In the genomic region with DNA sequence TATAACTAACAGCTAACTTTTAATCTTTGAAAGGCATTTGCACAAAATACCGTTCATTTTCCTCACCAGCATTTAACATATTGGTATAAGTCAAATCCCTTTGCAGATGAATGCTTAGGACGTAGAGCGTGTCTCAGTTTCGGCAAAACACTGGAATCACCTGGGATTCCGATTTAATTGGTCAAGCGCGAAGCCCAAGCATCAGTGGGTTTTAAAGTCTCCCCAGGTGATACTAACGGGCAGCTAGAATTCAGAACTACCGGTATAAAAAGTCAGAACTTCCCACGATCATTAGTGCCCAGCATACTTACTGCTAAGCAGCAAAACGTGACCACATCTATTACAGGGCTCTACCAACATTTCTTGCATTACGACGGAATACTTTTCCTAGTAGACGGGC, we compare ENCODE assay signal across 25 cellular contexts. TPM values are rescaled to one million over a fixed set of nuclear protein-coding genes. Genes with fewer than 3 reads are reported as not detected.
"Had no signal": no experiment of that assay in that cellular context is flagged by ENCODE, and none has a peak within 500 bp of the region (broad histone marks: within the 10 kb centered on the region; RNA-seq: fewer than 3 reads in every experiment).

No MANE protein-coding gene starts in this region.

- H3K27ac Mint-ChIP-seq: activated CD4-positive, alpha-beta T cell treated with anti-CD3 and anti-CD28 coated beads, Interleukin-2, amount 10 ng/mL, durations not matched to agents 24 days and 14 days; activated naive CD8-positive, alpha-beta T cell treated with anti-CD3 and anti-CD28 coated beads for 36 hours; progenitor cell of endocrine pancreas; stimulated activated naive B cell treated with anti-CD40 and anti-IgM and Interleukin-4, amounts not matched to agents 10 μg/mL and 1 μg/mL and 100 μg/mL, for 72 hours; T-helper 1 cell treated with Interleukin-12 subunit alpha and Interleukin-12 subunit beta and Interleukin-4 antibody, amounts not matched to agents 30 μg/mL and 1 μg/mL, for 36 hours had no signal

- ATAC-seq: gastroesophageal sphincter; left lobe of liver; lower lobe of right lung; stimulated activated naive B cell treated with anti-CD40 and anti-IgM and Interleukin-4, amounts not matched to agents 10 μg/mL and 1 μg/mL and 100 μg/mL, for 72 hours; upper lobe of right lung had no signal

- FAIRE-seq: endothelial cell of umbilical vein, kidney had no signal

- H3K36me3 Mint-ChIP-seq: activated naive CD8-positive, alpha-beta T cell treated with anti-CD3 and anti-CD28 coated beads for 36 hours; brain; stimulated activated naive B cell treated with anti-CD40 and anti-IgM and Interleukin-4, amounts not matched to agents 10 μg/mL and 1 μg/mL and 100 μg/mL, for 72 hours had no signal

- H3K9me3 ChIP-seq: adrenal gland, gastroesophageal sphincter, lower lobe of right lung, stomach, thyroid gland, upper lobe of right lung had no signal

- H3K4me3 Mint-ChIP-seq: activated CD4-positive, alpha-beta memory T cell treated with anti-CD3 and anti-CD28 coated beads, Interleukin-2, amount 10 ng/mL, durations not matched to agents 7 days and 5 days; activated CD4-positive, alpha-beta T cell treated with anti-CD3 and anti-CD28 coated beads, Interleukin-2, amount 10 ng/mL, durations not matched to agents 24 days and 14 days; activated naive CD8-positive, alpha-beta T cell treated with anti-CD3 and anti-CD28 coated beads for 36 hours; T-helper 1 cell treated with Interleukin-12 subunit alpha and Interleukin-12 subunit beta and Interleukin-4 antibody, amounts not matched to agents 30 μg/mL and 1 μg/mL, for 36 hours had no signal

- DNase-seq: activated CD4-positive, alpha-beta memory T cell treated with anti-CD3 and anti-CD28 coated beads, Interleukin-2, amount 10 ng/mL, durations not matched to agents 7 days and 5 days; activated CD4-positive, alpha-beta T cell treated with anti-CD3 and anti-CD28 coated beads, Interleukin-2, amount 10 ng/mL, durations not matched to agents 24 days and 14 days; activated CD4-positive, CD25-positive, alpha-beta regulatory T cell treated with anti-CD3 and anti-CD28 coated beads, Interleukin-2, amount 50 U/mL, for 72 hours; activated naive CD4-positive, alpha-beta T cell; activated naive CD8-positive, alpha-beta T cell treated with anti-CD3 and anti-CD28 coated beads for 36 hours; activated T-cell treated with anti-CD3 and anti-CD28 coated beads, Interleukin-2, amount 50 U/mL, for 48 hours; adrenal gland; aorta; kidney; lower lobe of right lung; ovary; stimulated activated CD4-positive, alpha-beta T cell treated with anti-CD3 and anti-CD28 coated beads, Interleukin-15, amount 100 ng/mL, for 24 hours; stimulated activated CD4-positive, alpha-beta T cell treated with anti-CD3 and anti-CD28 coated beads, Interleukin-2, amount 100 ng/mL, for 24 hours; stimulated activated naive B cell treated with anti-CD40 and anti-IgM and Interleukin-4, amounts not matched to agents 10 μg/mL and 1 μg/mL and 100 μg/mL, for 72 hours; stomach; SW 1271; thyroid gland; upper lobe of right lung had no signal

- H3K27me3 Mint-ChIP-seq: activated CD4-positive, alpha-beta memory T cell treated with anti-CD3 and anti-CD28 coated beads, Interleukin-2, amount 10 ng/mL, durations not matched to agents 7 days and 5 days; activated naive CD8-positive, alpha-beta T cell treated with anti-CD3 and anti-CD28 coated beads for 36 hours had no signal

RNA-seq across cellular contexts. Expression of gene ALPK2, which starts 24.6 kb away (rescaled TPM):
- total RNA-seq: endothelial cell of umbilical vein, lower lobe of right lung, mesenteric fat pad had no signal
